In the genomic region with DNA sequence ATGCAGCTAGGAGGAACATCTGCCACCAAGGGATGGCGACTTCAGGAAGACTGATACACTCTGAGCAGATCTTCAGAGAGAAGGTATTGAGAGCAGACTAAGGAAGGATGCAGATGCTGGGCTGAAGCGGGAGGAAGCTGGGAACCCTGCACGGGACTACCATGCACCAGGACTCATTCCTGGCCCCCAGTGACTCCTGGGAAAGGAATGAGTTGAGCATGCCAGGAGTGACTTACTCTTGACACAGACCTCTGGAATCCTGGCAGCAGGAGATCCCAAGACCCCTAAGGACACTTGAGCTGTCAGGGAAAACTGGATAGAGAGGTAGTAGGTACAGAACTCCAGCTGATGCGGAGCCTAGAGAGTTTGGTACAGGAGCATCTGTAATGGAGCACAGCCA, we compare ENCODE assay signal across 28 cellular contexts.
DNase-seq lines count a peak whose midpoint lies in the region; ATAC-seq and TF ChIP-seq lines count a peak whose summit lies in the region.
"Had no signal": no experiment of that assay in that cellular context is flagged by ENCODE, and none has a peak within 500 bp of the region (broad histone marks: within the 10 kb centered on the region; RNA-seq: fewer than 3 reads in every experiment).

No MANE protein-coding gene starts in this region.

- CTCF ChIA-PET in RWPE1 (lab: Yijun Ruan, JAX): interaction anchor here (0.6 kb wide), 1 partner anchor 224 kb away, joined by 3 read pairs; no protein-coding TSS in a partner anchor
- CTCF ChIA-PET in activated naive CD4-positive, alpha-beta T cell treated with anti-CD3 and anti-CD28 coated beads, Interleukin-2, amount 10 ng/mL, durations not matched to agents 7 days and 5 days (lab: Charles Lee): no interaction called here

- POLR2A ChIA-PET in RWPE1 (lab: Yijun Ruan, JAX; ENCODE audit: low non-redundant PET): no interaction called here

- TF ChIP-seq CTCF in astrocyte of the cerebellum (IDR thresholded peaks at IDR 0.05; ENCODE audit: low read depth, low read length, missing control alignments) (no peak), RWPE1 (conservative IDR thresholded peaks at IDR 0.05; ENCODE audit: low read depth) (no peak)

- no peak overlapping the region for H3K27ac Mint-ChIP-seq in activated naive CD4-positive, alpha-beta T cell treated with anti-CD3 and anti-CD28 coated beads, Interleukin-2, amount 10 ng/mL, durations not matched to agents 7 days and 5 days
- H3K27ac Mint-ChIP-seq: activated CD4-positive, alpha-beta T cell treated with anti-CD3 and anti-CD28 coated beads, Interleukin-2, amount 10 ng/mL, durations not matched to agents 7 days and 5 days; activated CD8-positive, alpha-beta memory T cell treated with anti-CD3 and anti-CD28 coated beads, Interleukin-2, amount 10 ng/mL, durations not matched to agents 7 days and 5 days; activated naive CD4-positive, alpha-beta T cell treated with anti-CD3 and anti-CD28 coated beads, Interleukin-2, amount 50 U/mL, for 24 hours; nephron progenitor cell; stimulated activated naive CD8-positive, alpha-beta T cell treated with anti-CD3 and anti-CD28 coated beads, Interleukin-15, Interleukin-2, amounts not matched to agents 100 ng/mL and 50 ng/mL, for 24 hours; T-helper 1 cell treated with Interleukin-12 subunit alpha and Interleukin-12 subunit beta and Interleukin-4 antibody, amounts not matched to agents 30 μg/mL and 1 μg/mL, for 36 hours had no signal

- H3K4me3 Mint-ChIP-seq in activated naive CD4-positive, alpha-beta T cell treated with anti-CD3 and anti-CD28 coated beads, Interleukin-2, amount 10 ng/mL, durations not matched to agents 7 days and 5 days: no peak overlapping the region
- H3K4me3 Mint-ChIP-seq: activated CD4-positive, alpha-beta T cell treated with anti-CD3 and anti-CD28 coated beads, Interleukin-2, amount 10 ng/mL, durations not matched to agents 7 days and 5 days; activated CD8-positive, alpha-beta memory T cell treated with anti-CD3 and anti-CD28 coated beads, Interleukin-2, amount 10 ng/mL, durations not matched to agents 7 days and 5 days; activated naive CD4-positive, alpha-beta T cell treated with anti-CD3 and anti-CD28 coated beads, Interleukin-2, amount 50 U/mL, for 24 hours; nephron progenitor cell; stimulated activated naive CD8-positive, alpha-beta T cell treated with anti-CD3 and anti-CD28 coated beads, Interleukin-15, Interleukin-2, amounts not matched to agents 100 ng/mL and 50 ng/mL, for 24 hours; T-helper 1 cell treated with Interleukin-12 subunit alpha and Interleukin-12 subunit beta and Interleukin-4 antibody, amounts not matched to agents 30 μg/mL and 1 μg/mL, for 36 hours had no signal

- DNase-seq in EH (ENCODE audit: low read depth) (peak; percentile 52), M059J (ENCODE audit: low read depth) (peak; percentile 48), astrocyte of the cerebellum (ENCODE audit: low read depth) (peak; percentile 19), kidney tubule cell (ENCODE audit: low spot score) (peak; percentile 79), RWPE1 (ENCODE audit: low spot score) (no peak), globus pallidus (ENCODE audit: low spot score) (no peak)
- no peak for DNase-seq in activated naive CD4-positive, alpha-beta T cell treated with anti-CD3 and anti-CD28 coated beads, Interleukin-2, amount 10 ng/mL, durations not matched to agents 7 days and 5 days
- DNase-seq: activated CD4-positive, alpha-beta T cell treated with anti-CD3 and anti-CD28 coated beads, Interleukin-2, amount 10 ng/mL, durations not matched to agents 7 days and 5 days; activated CD8-positive, alpha-beta memory T cell treated with anti-CD3 and anti-CD28 coated beads, Interleukin-2, amount 10 ng/mL, durations not matched to agents 7 days and 5 days; anterior cingulate cortex; effector CD4-positive, alpha-beta T cell; erythroblast; lower lobe of right lung; NCI-H146; NCI-H510A; nephron progenitor cell; ovary; sigmoid colon; stimulated activated CD4-positive, alpha-beta T cell treated with anti-CD3 and anti-CD28 coated beads, Interleukin-15, amount 100 ng/mL, for 24 hours; thyroid gland; WERI-Rb-1 had no signal

- in situ Hi-C loops in astrocyte of the cerebellum (cut with HindIII; ENCODE audit: low sequenced_read_pairs): no loop called here

- no peak overlapping the region for H3K4me3 ChIP-seq in astrocyte of the cerebellum (ENCODE audit: low read depth, low read length)
- H3K4me3 ChIP-seq: K562, lower lobe of right lung, ovary, sigmoid colon, SJSA1, thyroid gland had no signal

- H3K27ac ChIP-seq in RWPE1: no peak overlapping the region
- H3K27ac ChIP-seq: lower lobe of right lung, ovary, sigmoid colon, SJSA1, thyroid gland, WERI-Rb-1 had no signal

- ATAC-seq in HG02852 (IDR thresholded peaks at IDR 0.05; ENCODE audit: unreplicated experiment): no peak
- ATAC-seq: activated CD8-positive, alpha-beta memory T cell treated with anti-CD3 and anti-CD28 coated beads, Interleukin-2, amount 10 ng/mL, durations not matched to agents 7 days and 5 days; K562; lower lobe of right lung; Panc1 had no signal

- no peaks in the 10 kb centered on the region for H3K4me1 Mint-ChIP-seq in activated naive CD4-positive, alpha-beta T cell treated with anti-CD3 and anti-CD28 coated beads, Interleukin-2, amount 10 ng/mL, durations not matched to agents 7 days and 5 days
- H3K4me1 Mint-ChIP-seq: activated CD4-positive, alpha-beta T cell treated with anti-CD3 and anti-CD28 coated beads, Interleukin-2, amount 10 ng/mL, durations not matched to agents 7 days and 5 days; activated CD8-positive, alpha-beta memory T cell treated with anti-CD3 and anti-CD28 coated beads, Interleukin-2, amount 10 ng/mL, durations not matched to agents 7 days and 5 days; activated naive CD4-positive, alpha-beta T cell treated with anti-CD3 and anti-CD28 coated beads, Interleukin-2, amount 50 U/mL, for 24 hours; nephron progenitor cell had no signal

- no peaks in the 10 kb centered on the region for H3K27me3 Mint-ChIP-seq in activated naive CD4-positive, alpha-beta T cell treated with anti-CD3 and anti-CD28 coated beads, Interleukin-2, amount 10 ng/mL, durations not matched to agents 7 days and 5 days
- H3K27me3 Mint-ChIP-seq: activated CD4-positive, alpha-beta T cell treated with anti-CD3 and anti-CD28 coated beads, Interleukin-2, amount 10 ng/mL, durations not matched to agents 7 days and 5 days; activated CD8-positive, alpha-beta memory T cell treated with anti-CD3 and anti-CD28 coated beads, Interleukin-2, amount 10 ng/mL, durations not matched to agents 7 days and 5 days had no signal

- no peaks in the 10 kb centered on the region for H3K9me3 Mint-ChIP-seq in activated naive CD4-positive, alpha-beta T cell treated with anti-CD3 and anti-CD28 coated beads, Interleukin-2, amount 10 ng/mL, durations not matched to agents 7 days and 5 days
- H3K9me3 Mint-ChIP-seq: activated CD4-positive, alpha-beta T cell treated with anti-CD3 and anti-CD28 coated beads, Interleukin-2, amount 10 ng/mL, durations not matched to agents 7 days and 5 days; activated naive CD4-positive, alpha-beta T cell treated with anti-CD3 and anti-CD28 coated beads, Interleukin-2, amount 50 U/mL, for 24 hours; stimulated activated naive CD8-positive, alpha-beta T cell treated with anti-CD3 and anti-CD28 coated beads, Interleukin-15, Interleukin-2, amounts not matched to agents 100 ng/mL and 50 ng/mL, for 24 hours; T-helper 1 cell treated with Interleukin-12 subunit alpha and Interleukin-12 subunit beta and Interleukin-4 antibody, amounts not matched to agents 30 μg/mL and 1 μg/mL, for 36 hours had no signal

- H3K36me3 Mint-ChIP-seq in activated naive CD4-positive, alpha-beta T cell treated with anti-CD3 and anti-CD28 coated beads, Interleukin-2, amount 10 ng/mL, durations not matched to agents 7 days and 5 days: no peaks in the 10 kb centered on the region
- H3K36me3 Mint-ChIP-seq: activated CD8-positive, alpha-beta memory T cell treated with anti-CD3 and anti-CD28 coated beads, Interleukin-2, amount 10 ng/mL, durations not matched to agents 7 days and 5 days; activated naive CD4-positive, alpha-beta T cell treated with anti-CD3 and anti-CD28 coated beads, Interleukin-2, amount 50 U/mL, for 24 hours had no signal

Comparison
In these comparisons a context has a peak if more than half of its experiments do, and no peak if none do; other contexts are left out.
1. DNase-seq: peak in EH (single experiment), M059J (single experiment), astrocyte of the cerebellum (single experiment) and kidney tubule cell (single experiment); none in RWPE1 (single experiment), globus pallidus (single experiment) and activated naive CD4-positive, alpha-beta T cell treated with anti-CD3 and anti-CD28 coated beads, Interleukin-2, amount 10 ng/mL, durations not matched to agents 7 days and 5 days (single experiment).